8 cellular contexts compared by ENCODE assay signal in the genomic region with DNA sequence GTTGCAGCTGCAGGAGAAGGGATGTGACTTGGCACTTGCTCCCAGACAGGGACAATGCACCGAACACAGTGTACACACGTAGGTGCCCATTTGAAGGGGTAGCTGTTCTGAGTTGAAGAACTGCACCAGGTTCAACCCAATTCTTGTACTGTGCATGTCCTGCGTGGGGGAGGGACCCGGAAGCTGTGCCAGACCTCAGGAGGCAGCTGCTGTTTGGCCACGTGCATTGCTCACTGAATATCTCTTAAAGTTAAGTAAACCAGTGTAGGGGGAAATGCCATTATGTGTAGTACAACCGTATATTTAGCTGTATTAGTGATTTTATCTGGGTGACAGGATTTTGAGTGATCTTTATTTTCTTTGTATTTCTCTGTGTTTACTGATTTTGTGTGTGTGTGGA. TPM values are rescaled to one million over a fixed set of nuclear protein-coding genes. Genes with fewer than 3 reads are reported as not detected.
DNase-seq lines count a peak whose midpoint lies in the region; ATAC-seq, FAIRE-seq and TF ChIP-seq lines count a peak whose summit lies in the region.

No MANE protein-coding gene starts in this region.

- no peaks in the 10 kb centered on the region for H3K9me1 ChIP-seq in keratinocyte (ENCODE audit: control insufficient read depth, extremely low read depth, insufficient read depth, low read length)

- intact Hi-C loops in stomach (cut with DNase I; ENCODE audit: low total_unique reads): no loop called here

- H3K27ac ChIP-seq in 22Rv1: peak overlapping the region; percentile 68; the same call in 1 of the 2 replicates
- no peak overlapping the region for H3K27ac ChIP-seq in keratinocyte (ENCODE audit: control insufficient read depth, insufficient read depth, low read length)
- H3K27ac ChIP-seq in stomach: peak overlapping the region in 4 of 5 donors; percentile 70 to 81 (median 78)

- H3K4me3 ChIP-seq in NB4 (ENCODE audit: low read depth, low read length) (peak overlapping the region; percentile 63), keratinocyte (ENCODE audit: control insufficient read depth in 2 of 3, extremely low read depth in 1 of 3, insufficient read depth in 2 of 3, low read depth in 1 of 3, low read length in 3 of 3) (peak overlapping the region in 1 of 3 experiments; percentile 38), stomach (peak overlapping the region; percentile 41 to 49 (median 46))

- no peaks in the 10 kb centered on the region for H3K36me3 Mint-ChIP-seq in activated naive CD4-positive, alpha-beta T cell treated with anti-CD3 and anti-CD28 coated beads, Interleukin-2, amount 50 U/mL, for 72 hours

- H3K36me3 ChIP-seq in keratinocyte (ENCODE audit: control insufficient read depth in 2 of 2, extremely low read depth in 1 of 2, insufficient read depth in 2 of 2, low read length in 2 of 2) (no peaks in the 10 kb centered on the region), stomach (no peaks in the 10 kb centered on the region)

- TF ChIP-seq POLR2A in NB4 (IDR thresholded peaks at IDR 0.05; ENCODE audit: extremely low read depth, insufficient read length) (no peak), stomach (IDR thresholded peaks at IDR 0.05) (no peak)

- no peak for TF ChIP-seq EP300 in stomach (IDR thresholded peaks at IDR 0.05)

- POLR2A ChIA-PET in GM10248 (lab: Yijun Ruan, JAX): no interaction called here

- H3K4me1 ChIP-seq in keratinocyte (ENCODE audit: control insufficient read depth, extremely low read depth, insufficient read depth, low read length): peaks cover 6% of the 10 kb centered on the region
- H3K4me1 ChIP-seq in stomach: peaks cover 0 to 9% (median 7%) of the 10 kb centered on the region in 4 donors

- CTCF ChIA-PET in GM10248 (lab: Yijun Ruan, JAX): interaction anchor here (0.6 to 5.4 kb wide), 20 partner anchors 9 to 164 kb away, joined by 3 to 45 read pairs (median 6); a partner anchor contains a TSS

- H4K20me1 ChIP-seq in keratinocyte (ENCODE audit: control insufficient read depth, extremely low read depth, insufficient read depth, low read length): no peaks in the 10 kb centered on the region

- WGBS in stomach, 5 donors: 0 to 20% (median 10%) methylated on average over 5 to 6 of the region's 6 CpGs

- peak; percentile 18 to 52 for ATAC-seq in activated naive CD4-positive, alpha-beta T cell treated with anti-CD3 and anti-CD28 coated beads, Interleukin-2, amount 50 U/mL, for 72 hours
- ATAC-seq in HG03045 (IDR thresholded peaks at IDR 0.05; ENCODE audit: unreplicated experiment): no peak

- H3K27ac Mint-ChIP-seq in activated naive CD4-positive, alpha-beta T cell treated with anti-CD3 and anti-CD28 coated beads, Interleukin-2, amount 50 U/mL, for 72 hours: no peak overlapping the region

- peak overlapping the region; percentile 90 for H3K4me2 ChIP-seq in keratinocyte (ENCODE audit: control insufficient read depth, extremely low read depth, insufficient read depth, low read depth, low read length)

- dilution Hi-C loops in keratinocyte (cut with MboI; ENCODE audit: extremely low pct_ligation_motif_present, low sequenced_read_pairs): no loop called here

- no peak for TF ChIP-seq CTCF in 22Rv1 (IDR thresholded peaks at IDR 0.05)
- TF ChIP-seq CTCF in GM10248 (IDR thresholded peaks at IDR 0.05; ENCODE audit: control extremely low read depth, extremely low read depth, low read depth, missing control alignments): no peak
- TF ChIP-seq CTCF in NB4 (IDR thresholded peaks at IDR 0.05; ENCODE audit: low read depth, low read length): no peak
- TF ChIP-seq CTCF in keratinocyte (optimal IDR thresholded peaks at IDR 0.05 in 1 of 3, IDR thresholded peaks at IDR 0.05 in 1 of 3, conservative IDR thresholded peaks at IDR 0.05 in 1 of 3; ENCODE audit: extremely low read depth in 1 of 3, insufficient read depth in 2 of 3, low read length in 3 of 3): no peak
- TF ChIP-seq CTCF in stomach (IDR thresholded peaks at IDR 0.05): no peak

- no peak for FAIRE-seq in keratinocyte (lab: Jason Lieb, UNC)

- no peaks in the 10 kb centered on the region for H3K79me2 ChIP-seq in keratinocyte (ENCODE audit: control insufficient read depth, insufficient read depth, low read length)

- H3K27me3 ChIP-seq in keratinocyte (ENCODE audit: control insufficient read depth, extremely low read depth, insufficient read depth, low read length) (peaks cover 14% of the 10 kb centered on the region), stomach (peaks cover 0 to 11% (median 0%) of the 10 kb centered on the region in 3 donors)

- peak overlapping the region; percentile 61 for H3K9ac ChIP-seq in keratinocyte (ENCODE audit: control insufficient read depth, extremely low read depth, insufficient read depth, low read length)

- peak overlapping the region; percentile 37 for H2AFZ ChIP-seq in keratinocyte (ENCODE audit: control insufficient read depth, low read length)

- DNase-seq in GM10248 (ENCODE audit: extremely low spot score): peak; percentile 18
- peak; percentile 50 for DNase-seq in NB4 (ENCODE audit: low read depth)
- no peak for DNase-seq in activated naive CD4-positive, alpha-beta T cell treated with anti-CD3 and anti-CD28 coated beads, Interleukin-2, amount 50 U/mL, for 72 hours (ENCODE audit: low spot score in 2 of 2)
- DNase-seq in keratinocyte (ENCODE audit: low read depth, low spot score): no peak
- DNase-seq in stomach: peak; percentile 51
- no peak for DNase-seq in AG08396 (ENCODE audit: low spot score)

- H3K9me3 ChIP-seq in keratinocyte (ENCODE audit: control insufficient read depth, low read depth, low read length) (no peaks in the 10 kb centered on the region), stomach (no peaks in the 10 kb centered on the region)

- no peaks in the 10 kb centered on the region for H3K9me3 Mint-ChIP-seq in activated naive CD4-positive, alpha-beta T cell treated with anti-CD3 and anti-CD28 coated beads, Interleukin-2, amount 50 U/mL, for 72 hours

RNA-seq across cellular contexts. Expression of a gene that starts 12.0 kb away (rescaled TPM):
- 100 to 1,000 TPM; 185 to 197 TPM for total RNA-seq in activated naive CD4-positive, alpha-beta T cell treated with anti-CD3 and anti-CD28 coated beads, Interleukin-2, amount 50 U/mL, for 72 hours
- polyA plus RNA-seq in keratinocyte (88.5 to 137 TPM (median 101 TPM) in 3 replicates), stomach (100 to 1,000 TPM in 1 of 3 donors, 10 to 100 TPM in 2; 81.8 to 152 (median 95.3) TPM)
- 62.3 TPM for polyA plus RNA-seq in keratinocyte (2011; ENCODE audit: low read depth)
- polyA plus RNA-seq in keratinocyte (2011; cell fraction: cytosol; rRNA removed): 67.3 and 97.1 TPM in 2 replicates
- 91.8 and 110 TPM in 2 replicates for polyA plus RNA-seq in keratinocyte (2011; cell fraction: nucleus; rRNA removed)
- polyA plus RNA-seq in keratinocyte (2012; ENCODE audit: low replicate concordance): 65.5 and 147 TPM in 2 replicates
- polyA minus RNA-seq in keratinocyte: 65.1 to 117 TPM (median 78.5 TPM) in 3 replicates
- 55.6 TPM for polyA minus RNA-seq in keratinocyte (2011; cell fraction: cytosol; rRNA and poly(A)+ RNA removed)
- 36.0 and 48.8 TPM in 2 replicates for polyA minus RNA-seq in keratinocyte (2011; cell fraction: nucleus; rRNA and poly(A)+ RNA removed)
- total RNA-seq in stomach: 100 to 1,000 TPM in 3 of 5 donors, 10 to 100 TPM in 2; 60.9 to 150 (median 123) TPM

Comparison
In these comparisons a context has a peak if more than half of its experiments do, and no peak if none do; other contexts are left out.
1. DNase-seq: peak in GM10248 (single experiment), NB4 (single experiment) and stomach (single experiment); none in activated naive CD4-positive, alpha-beta T cell treated with anti-CD3 and anti-CD28 coated beads, Interleukin-2, amount 50 U/mL, for 72 hours (0 of 2), keratinocyte (single experiment) and AG08396 (single experiment).